ENCODE assay signal across 27 cellular contexts in genomic region chr19:54620464-54620863, GRCh38. TPM values are rescaled to one million over a fixed set of nuclear protein-coding genes. Genes with fewer than 3 reads are reported as not detected.
DNase-seq lines count a peak whose midpoint lies in the region; ATAC-seq and FAIRE-seq lines count a peak whose summit lies in the region.
"Had no signal": no experiment of that assay in that cellular context is flagged by ENCODE, and none has a peak within 500 bp of the region (broad histone marks: within the 10 kb centered on the region; RNA-seq: fewer than 3 reads in every experiment).

No MANE protein-coding gene starts in this region.

- H3K36me3 Mint-ChIP-seq in central memory CD8-positive, alpha-beta T cell (ENCODE audit: insufficient read depth): peaks cover 7% of the 10 kb centered on the region
- H3K36me3 Mint-ChIP-seq in stimulated activated effector memory CD8-positive, alpha-beta T cell treated with anti-CD3 and anti-CD28 coated beads, Interleukin-12 subunit alpha, Interleukin-12 subunit beta, amount 100 ng/mL, for 72 hours: no peaks in the 10 kb centered on the region
- H3K36me3 Mint-ChIP-seq in T-helper 17 cell (ENCODE audit: low read depth): no peaks in the 10 kb centered on the region
- H3K36me3 Mint-ChIP-seq: CD4-positive, CD25-positive, alpha-beta regulatory T cell had no signal

- no peaks in the 10 kb centered on the region for H3K9me3 ChIP-seq in T-helper 17 cell (ENCODE audit: control insufficient read depth, low read length, poor library complexity, severe bottlenecking)
- H3K9me3 ChIP-seq: BE2C had no signal

- no peak for DNase-seq in GM19239 (ENCODE audit: insufficient read length, low spot score)
- no peak for DNase-seq in central memory CD8-positive, alpha-beta T cell (ENCODE audit: low spot score in 2 of 2)
- no peak for DNase-seq in stimulated activated effector memory CD8-positive, alpha-beta T cell treated with anti-CD3 and anti-CD28 coated beads, Interleukin-12 subunit alpha, Interleukin-12 subunit beta, amount 100 ng/mL, for 72 hours (ENCODE audit: low spot score in 2 of 2)
- no peak for DNase-seq in middle frontal gyrus (ENCODE audit: extremely low spot score, low spot score)
- no peak for DNase-seq in iPS-NIHi11 (ENCODE audit: low spot score)
- no peak for DNase-seq in T-helper 17 cell
- DNase-seq: BE2C; CD4-positive, CD25-positive, alpha-beta regulatory T cell; COR-L47; DND-41; GOT3; HCEC 1CT; KG1; NCI-H1092 treated with DMSO at 0.1 percent for 48 hours; NCI-H1436 treated with DMSO at 0.1 percent for 48 hours; NCI-H1930; NCI-H226; NCI-H510A treated with DMSO at 0.1 percent for 48 hours; NCI-H82; OCI-M1 had no signal

- ATAC-seq in central memory CD8-positive, alpha-beta T cell (replicated peaks; ENCODE audit: extremely low read depth, poor library complexity, severe bottlenecking): no peak
- no peak for ATAC-seq in stimulated activated effector memory CD8-positive, alpha-beta T cell treated with anti-CD3 and anti-CD28 coated beads, Interleukin-12 subunit alpha, Interleukin-12 subunit beta, amount 100 ng/mL, for 72 hours
- ATAC-seq in T-helper 17 cell: no peak
- no peak for ATAC-seq in HG02642 (IDR thresholded peaks at IDR 0.05; ENCODE audit: poor library complexity, unreplicated experiment)

- no peaks in the 10 kb centered on the region for H3K9me3 Mint-ChIP-seq in central memory CD8-positive, alpha-beta T cell
- no peaks in the 10 kb centered on the region for H3K9me3 Mint-ChIP-seq in stimulated activated effector memory CD8-positive, alpha-beta T cell treated with anti-CD3 and anti-CD28 coated beads, Interleukin-12 subunit alpha, Interleukin-12 subunit beta, amount 100 ng/mL, for 72 hours

- peak overlapping the region; percentile 61 for H3K4me3 ChIP-seq in GM08714 (ENCODE audit: low read length)

- peaks cover 42% of the 10 kb centered on the region for H3K4me1 Mint-ChIP-seq in central memory CD8-positive, alpha-beta T cell
- peaks cover 43% of the 10 kb centered on the region for H3K4me1 Mint-ChIP-seq in stimulated activated effector memory CD8-positive, alpha-beta T cell treated with anti-CD3 and anti-CD28 coated beads, Interleukin-12 subunit alpha, Interleukin-12 subunit beta, amount 100 ng/mL, for 72 hours
- peaks cover 2% of the 10 kb centered on the region for H3K4me1 Mint-ChIP-seq in T-helper 17 cell
- H3K4me1 Mint-ChIP-seq: CD4-positive, CD25-positive, alpha-beta regulatory T cell had no signal

- peaks cover under 1% of the 10 kb centered on the region for H3K27me3 Mint-ChIP-seq in central memory CD8-positive, alpha-beta T cell
- peaks cover 39% of the 10 kb centered on the region for H3K27me3 Mint-ChIP-seq in T-helper 17 cell

- peak; percentile 56 for FAIRE-seq in GM19239 (lab: Jason Lieb, UNC)
- FAIRE-seq: A204.1, RCC 7860 had no signal

- H3K4me3 Mint-ChIP-seq in central memory CD8-positive, alpha-beta T cell: peak overlapping the region; percentile 18
- peak overlapping the region; percentile 18 for H3K4me3 Mint-ChIP-seq in stimulated activated effector memory CD8-positive, alpha-beta T cell treated with anti-CD3 and anti-CD28 coated beads, Interleukin-12 subunit alpha, Interleukin-12 subunit beta, amount 100 ng/mL, for 72 hours
- H3K4me3 Mint-ChIP-seq in T-helper 17 cell: no peak overlapping the region
- H3K4me3 Mint-ChIP-seq: CD4-positive, CD25-positive, alpha-beta regulatory T cell had no signal

- no peak overlapping the region for H3K27ac Mint-ChIP-seq in central memory CD8-positive, alpha-beta T cell (ENCODE audit: low read depth)
- H3K27ac Mint-ChIP-seq in stimulated activated effector memory CD8-positive, alpha-beta T cell treated with anti-CD3 and anti-CD28 coated beads, Interleukin-12 subunit alpha, Interleukin-12 subunit beta, amount 100 ng/mL, for 72 hours: no peak overlapping the region
- H3K27ac Mint-ChIP-seq in T-helper 17 cell: no peak overlapping the region
- H3K27ac Mint-ChIP-seq: CD4-positive, CD25-positive, alpha-beta regulatory T cell had no signal

RNA-seq across cellular contexts. Expression of gene LILRB1, which starts 9.8 kb away (rescaled TPM):
- 1 to 10 TPM in 1 of 2 donors, under 1 TPM in 1; 0.42 to 4.3 TPM for total RNA-seq in T-helper 17 cell
- total RNA-seq: CD4-positive, CD25-positive, alpha-beta regulatory T cell; G401; HT1080; SK-MEL-5 had no signal

RNA-seq across cellular contexts. Expression of gene LILRA1, which starts 27.0 kb away (rescaled TPM):
- total RNA-seq in T-helper 17 cell: 1 to 10 TPM in 1 of 2 donors, under 1 TPM in 1; 0.65 to 2.1 TPM
- total RNA-seq: CD4-positive, CD25-positive, alpha-beta regulatory T cell; G401; HT1080; SK-MEL-5 had no signal

RNA-seq across cellular contexts. Expression of gene LILRB4, which starts 42.3 kb away (rescaled TPM):
- total RNA-seq in T-helper 17 cell: 1 to 10 TPM in 1 of 2 donors, under 1 TPM in 1; 0.47 to 1.9 TPM
- total RNA-seq: CD4-positive, CD25-positive, alpha-beta regulatory T cell; G401; HT1080; SK-MEL-5 had no signal

RNA-seq across cellular contexts. Expression of gene LILRA2, which starts 46.9 kb away (rescaled TPM):
- 1 to 10 TPM in 1 of 2 donors, under 1 TPM in 1; 0.68 to 3.3 TPM for total RNA-seq in T-helper 17 cell
- total RNA-seq: CD4-positive, CD25-positive, alpha-beta regulatory T cell; G401; HT1080; SK-MEL-5 had no signal
